Comparison of ENCODE assay signal across 24 cellular contexts in genomic region chr3:71376911-71377310, GRCh38.
DNase-seq lines count a peak whose midpoint lies in the region; ATAC-seq and TF ChIP-seq lines count a peak whose summit lies in the region.
"Had no signal": no experiment of that assay in that cellular context is flagged by ENCODE, and none has a peak within 500 bp of the region (broad histone marks: within the 10 kb centered on the region; RNA-seq: fewer than 3 reads in every experiment).

No MANE protein-coding gene starts in this region.

- CTCF ChIA-PET in activated CD4-positive, alpha-beta T cell treated with anti-CD3 and anti-CD28 coated beads for 36 hours (lab: Charles Lee), result interaction anchor here (1.1 to 1.4 kb wide), 2 partner anchors 16 to 283 kb away, joined by 3 read pairs; no protein-coding TSS in a partner anchor

- intact Hi-C loops in activated CD4-positive, alpha-beta T cell treated with anti-CD3 and anti-CD28 coated beads for 36 hours (cut with DNase I, micrococcal nuclease), result no loop called here

- H3K9me3 Mint-ChIP-seq in activated CD4-positive, alpha-beta T cell treated with anti-CD3 and anti-CD28 coated beads for 36 hours (ENCODE audit: low read depth), result no peaks in the 10 kb centered on the region
- no peaks in the 10 kb centered on the region for H3K9me3 Mint-ChIP-seq in IgD-negative memory B cell
- no peaks in the 10 kb centered on the region for H3K9me3 Mint-ChIP-seq in naive B cell
- H3K9me3 Mint-ChIP-seq: neural progenitor cell; T-helper 1 cell treated with Interleukin-12 subunit alpha and Interleukin-12 subunit beta and Interleukin-4 antibody, amounts not matched to agents 30 μg/mL and 1 μg/mL, for 36 hours had no signal

- peaks cover 84% of the 10 kb centered on the region for H3K4me1 Mint-ChIP-seq in activated CD4-positive, alpha-beta T cell treated with anti-CD3 and anti-CD28 coated beads for 36 hours
- H3K4me1 Mint-ChIP-seq in IgD-negative memory B cell, result peaks cover 0 to 22% (median 14%) of the 10 kb centered on the region in 3 donors
- H3K4me1 Mint-ChIP-seq in naive B cell, result peaks cover 49 to 91% (median 58%) of the 10 kb centered on the region in 3 donors

- DNase-seq in activated CD4-positive, alpha-beta T cell treated with anti-CD3 and anti-CD28 coated beads for 36 hours, result peak; percentile 52
- DNase-seq in activated CD4-positive, alpha-beta T cell treated with anti-CD3 and anti-CD28 coated beads for 48 hours, result no peak
- DNase-seq in naive B cell (peak; percentile 48), WERI-Rb-1 (no peak), hepatic stellate cell (ENCODE audit: low spot score) (no peak), NCI-H1694 treated with DMSO at 0.1 percent for 48 hours (lab: John Stamatoyannopoulos, UW) (no peak)
- DNase-seq: AML-193, body of pancreas, DMS53, erythroblast, foreskin fibroblast, GOT3, left ventricle myocardium superior, mucosa of descending colon, stomach had no signal

- H3K4me3 Mint-ChIP-seq in activated CD4-positive, alpha-beta T cell treated with anti-CD3 and anti-CD28 coated beads for 36 hours, result no peak overlapping the region
- H3K4me3 Mint-ChIP-seq in IgD-negative memory B cell, result peak overlapping the region in 1 of 4 donors; percentile 24
- H3K4me3 Mint-ChIP-seq in naive B cell, result peak overlapping the region in 5 of 8 donors; percentile 17 to 64 (median 40)
- H3K4me3 Mint-ChIP-seq: neural progenitor cell; T-helper 1 cell treated with Interleukin-12 subunit alpha and Interleukin-12 subunit beta and Interleukin-4 antibody, amounts not matched to agents 30 μg/mL and 1 μg/mL, for 36 hours had no signal

- no peaks in the 10 kb centered on the region for H3K27me3 ChIP-seq in WERI-Rb-1 (ENCODE audit: insufficient read depth, low read depth, severe bottlenecking)
- H3K27me3 ChIP-seq: body of pancreas, hepatocyte, neural progenitor cell, SJSA1, stomach, tibial nerve had no signal

- H3K27ac ChIP-seq in WERI-Rb-1, result no peak overlapping the region
- H3K27ac ChIP-seq: body of pancreas, hepatocyte, HL-60, neural progenitor cell, SJSA1, stomach, tibial nerve had no signal

- POLR2A ChIA-PET in activated CD4-positive, alpha-beta T cell treated with anti-CD3 and anti-CD28 coated beads for 36 hours (lab: Charles Lee), result no interaction called here

- H3K4me3 ChIP-seq in WERI-Rb-1 (ENCODE audit: low read depth, low read length), result no peak overlapping the region
- H3K4me3 ChIP-seq: body of pancreas, hepatocyte, mucosa of descending colon, neural progenitor cell, SJSA1, stomach, tibial nerve had no signal

- H3K36me3 Mint-ChIP-seq in activated CD4-positive, alpha-beta T cell treated with anti-CD3 and anti-CD28 coated beads for 36 hours (ENCODE audit: low read depth), result peaks cover 23% of the 10 kb centered on the region
- no peaks in the 10 kb centered on the region for H3K36me3 Mint-ChIP-seq in IgD-negative memory B cell
- peaks cover 0 to 2% of the 10 kb centered on the region in 2 donors for H3K36me3 Mint-ChIP-seq in naive B cell
- H3K36me3 Mint-ChIP-seq: neural progenitor cell had no signal

- no peaks in the 10 kb centered on the region for H3K9me3 ChIP-seq in WERI-Rb-1 (ENCODE audit: severe bottlenecking)
- H3K9me3 ChIP-seq: body of pancreas, mucosa of descending colon, SJSA1, stomach, tibial nerve had no signal

- no peaks in the 10 kb centered on the region for H3K36me3 ChIP-seq in WERI-Rb-1
- H3K36me3 ChIP-seq: neural progenitor cell, SJSA1, stomach, tibial nerve had no signal

- no peak for TF ChIP-seq CTCF in WERI-Rb-1 (IDR thresholded peaks at IDR 0.05; ENCODE audit: low read depth, low read length)

- H3K27ac Mint-ChIP-seq in activated CD4-positive, alpha-beta T cell treated with anti-CD3 and anti-CD28 coated beads for 36 hours, result no peak overlapping the region
- H3K27ac Mint-ChIP-seq in IgD-negative memory B cell (peak overlapping the region in 2 of 3 donors; percentile 6 to 76), naive B cell (peak overlapping the region; percentile 64 to 94 (median 92))
- H3K27ac Mint-ChIP-seq: neural progenitor cell; T-helper 1 cell treated with Interleukin-12 subunit alpha and Interleukin-12 subunit beta and Interleukin-4 antibody, amounts not matched to agents 30 μg/mL and 1 μg/mL, for 36 hours had no signal

- peak; percentile 42 for ATAC-seq in activated CD4-positive, alpha-beta T cell treated with anti-CD3 and anti-CD28 coated beads for 36 hours
- ATAC-seq in GM18520 (IDR thresholded peaks at IDR 0.05; ENCODE audit: unreplicated experiment) (peak; percentile 75), naive B cell (ENCODE audit: low read depth in 2 of 2) (peak; percentile 87 to 90)
- ATAC-seq: body of pancreas, left ventricle myocardium superior, mucosa of descending colon, Panc1 had no signal

- no peaks in the 10 kb centered on the region for H3K27me3 Mint-ChIP-seq in activated CD4-positive, alpha-beta T cell treated with anti-CD3 and anti-CD28 coated beads for 36 hours
- H3K27me3 Mint-ChIP-seq in IgD-negative memory B cell (peaks cover 5% of the 10 kb centered on the region), naive B cell (no peaks in the 10 kb centered on the region)

Comparison
In these comparisons a context has a peak if more than half of its experiments do, and no peak if none do; other contexts are left out.
1. DNase-seq: peak in activated CD4-positive, alpha-beta T cell treated with anti-CD3 and anti-CD28 coated beads for 36 hours (single experiment) and naive B cell (single experiment); none in activated CD4-positive, alpha-beta T cell treated with anti-CD3 and anti-CD28 coated beads for 48 hours (single experiment), WERI-Rb-1 (single experiment), hepatic stellate cell (single experiment) and NCI-H1694 treated with DMSO at 0.1 percent for 48 hours (single experiment).
2. Peak in every context shown above with its lines, with median percentiles within 50 percentile points of each other: ATAC-seq.